1 cellular context compared by ENCODE assay signal in genomic region chr16:2039286-2040030, GRCh38.
A peak's percentile ranks its signal among the peaks of the same experiment; 100 is the strongest.
TF ChIP-seq lines count a peak whose summit lies in the region.

No MANE protein-coding gene starts in this region.

TF ChIP-seq in HepG2, 621 proteins besides CTCF, POLR2A, EP300 and RAD21 (continued from another document and continues in another):
- TF ChIP-seq, protein P1, sequence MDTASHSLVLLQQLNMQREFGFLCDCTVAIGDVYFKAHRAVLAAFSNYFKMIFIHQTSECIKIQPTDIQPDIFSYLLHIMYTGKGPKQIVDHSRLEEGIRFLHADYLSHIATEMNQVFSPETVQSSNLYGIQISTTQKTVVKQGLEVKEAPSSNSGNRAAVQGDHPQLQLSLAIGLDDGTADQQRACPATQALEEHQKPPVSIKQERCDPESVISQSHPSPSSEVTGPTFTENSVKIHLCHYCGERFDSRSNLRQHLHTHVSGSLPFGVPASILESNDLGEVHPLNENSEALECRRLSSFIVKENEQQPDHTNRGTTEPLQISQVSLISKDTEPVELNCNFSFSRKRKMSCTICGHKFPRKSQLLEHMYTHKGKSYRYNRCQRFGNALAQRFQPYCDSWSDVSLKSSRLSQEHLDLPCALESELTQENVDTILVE (CRISPR knock-in tag; IDR thresholded peaks at IDR 0.05), result peak; percentile 50; the same call in 1 of the 2 replicates
- TF ChIP-seq ZNF772 (CRISPR knock-in tag; IDR thresholded peaks at IDR 0.05) (peak; percentile 83), ZNF503 (CRISPR knock-in tag; IDR thresholded peaks at IDR 0.05) (peak; percentile 50; the same call in 1 of the 2 replicates), AGO1 (IDR thresholded peaks at IDR 0.05; ENCODE audit: low read depth, low read length, poor library complexity, severe bottlenecking) (peak; percentile 94), CBX5 (CRISPR knock-in tag; IDR thresholded peaks at IDR 0.05; ENCODE audit: borderline replicate concordance) (no peak), ARID5B (CRISPR knock-in tag; IDR thresholded peaks at IDR 0.05) (peak; percentile 81), KDM2A (CRISPR knock-in tag; IDR thresholded peaks at IDR 0.05; ENCODE audit: borderline replicate concordance, low read depth) (peak; percentile 79), ZFP62 (CRISPR knock-in tag; IDR thresholded peaks at IDR 0.05) (no peak), ZFP1 (CRISPR knock-in tag; IDR thresholded peaks at IDR 0.05) (peak; percentile 41; the same call in 1 of the 2 replicates), ZNF264 (CRISPR knock-in tag; IDR thresholded peaks at IDR 0.05) (0 out of 2 replicates have a peak, but pooled peaks have one; percentile 27), ZMAT3 (CRISPR knock-in tag; conservative IDR thresholded peaks at IDR 0.05) (peak; percentile 80), SYNCRIP (IDR thresholded peaks at IDR 0.05; ENCODE audit: insufficient read depth, low read depth, low read length) (no peak), RAD51 (IDR thresholded peaks at IDR 0.05; ENCODE audit: borderline replicate concordance) (no peak), ZFP37 (CRISPR knock-in tag; IDR thresholded peaks at IDR 0.05; ENCODE audit: borderline replicate concordance) (no peak; the same call in none of the 2 replicates), WIZ (CRISPR knock-in tag; IDR thresholded peaks at IDR 0.05) (no peak), PHF21A (CRISPR knock-in tag; IDR thresholded peaks at IDR 0.05) (peak; percentile 94), ZNF777 (CRISPR knock-in tag; IDR thresholded peaks at IDR 0.05) (peak; percentile 59), ARID4A (CRISPR knock-in tag; IDR thresholded peaks at IDR 0.05; ENCODE audit: borderline replicate concordance) (peak; percentile 82), MAFK (conservative IDR thresholded peaks at IDR 0.05 in 1 of 2, IDR thresholded peaks at IDR 0.05 in 1 of 2; ENCODE audit: low read length in 2 of 2) (no peak), NFE2 (CRISPR knock-in tag; IDR thresholded peaks at IDR 0.05) (no peak), HNRNPL (IDR thresholded peaks at IDR 0.05; ENCODE audit: low read depth, low read length) (peak; percentile 100), ZNF460 (CRISPR knock-in tag; IDR thresholded peaks at IDR 0.05; ENCODE audit: borderline replicate concordance) (no peak; the same call in 1 of the 2 replicates), THAP7 (CRISPR knock-in tag; IDR thresholded peaks at IDR 0.05) (0 out of 2 replicates have a peak, but pooled peaks have one; percentile 35), HNF4G (IDR thresholded peaks at IDR 0.05; ENCODE audit: borderline replicate concordance, low read depth, low read length) (peak; percentile 56; the same call in 1 of the 2 replicates), HNF4G (CRISPR knock-in tag; IDR thresholded peaks at IDR 0.05; ENCODE audit: borderline replicate concordance, low read depth) (no peak; the same call in 1 of the 2 replicates)
- TF ChIP-seq, protein P2, sequence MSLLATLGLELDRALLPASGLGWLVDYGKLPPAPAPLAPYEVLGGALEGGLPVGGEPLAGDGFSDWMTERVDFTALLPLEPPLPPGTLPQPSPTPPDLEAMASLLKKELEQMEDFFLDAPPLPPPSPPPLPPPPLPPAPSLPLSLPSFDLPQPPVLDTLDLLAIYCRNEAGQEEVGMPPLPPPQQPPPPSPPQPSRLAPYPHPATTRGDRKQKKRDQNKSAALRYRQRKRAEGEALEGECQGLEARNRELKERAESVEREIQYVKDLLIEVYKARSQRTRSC (CRISPR knock-in tag; IDR thresholded peaks at IDR 0.05; ENCODE audit: low read depth), result no peak
- TF ChIP-seq, protein P3, sequence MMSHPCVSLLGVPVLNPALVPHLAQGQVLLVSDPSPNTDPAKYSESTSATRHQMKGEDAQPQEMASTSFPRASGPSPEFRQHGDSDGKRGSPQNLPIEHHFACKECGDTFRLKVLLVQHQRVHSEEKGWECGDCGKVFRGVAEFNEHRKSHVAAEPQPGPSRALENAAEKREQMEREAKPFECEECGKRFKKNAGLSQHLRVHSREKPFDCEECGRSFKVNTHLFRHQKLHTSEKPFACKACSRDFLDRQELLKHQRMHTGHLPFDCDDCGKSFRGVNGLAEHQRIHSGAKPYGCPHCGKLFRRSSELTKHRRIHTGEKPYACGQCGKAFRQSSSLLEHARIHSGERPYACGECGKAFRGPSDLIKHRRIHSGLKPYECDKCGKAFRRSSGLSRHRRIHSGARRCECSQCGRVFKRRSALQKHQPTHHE (CRISPR knock-in tag; IDR thresholded peaks at IDR 0.05; ENCODE audit: borderline replicate concordance), result no peak
- TF ChIP-seq, protein P4, sequence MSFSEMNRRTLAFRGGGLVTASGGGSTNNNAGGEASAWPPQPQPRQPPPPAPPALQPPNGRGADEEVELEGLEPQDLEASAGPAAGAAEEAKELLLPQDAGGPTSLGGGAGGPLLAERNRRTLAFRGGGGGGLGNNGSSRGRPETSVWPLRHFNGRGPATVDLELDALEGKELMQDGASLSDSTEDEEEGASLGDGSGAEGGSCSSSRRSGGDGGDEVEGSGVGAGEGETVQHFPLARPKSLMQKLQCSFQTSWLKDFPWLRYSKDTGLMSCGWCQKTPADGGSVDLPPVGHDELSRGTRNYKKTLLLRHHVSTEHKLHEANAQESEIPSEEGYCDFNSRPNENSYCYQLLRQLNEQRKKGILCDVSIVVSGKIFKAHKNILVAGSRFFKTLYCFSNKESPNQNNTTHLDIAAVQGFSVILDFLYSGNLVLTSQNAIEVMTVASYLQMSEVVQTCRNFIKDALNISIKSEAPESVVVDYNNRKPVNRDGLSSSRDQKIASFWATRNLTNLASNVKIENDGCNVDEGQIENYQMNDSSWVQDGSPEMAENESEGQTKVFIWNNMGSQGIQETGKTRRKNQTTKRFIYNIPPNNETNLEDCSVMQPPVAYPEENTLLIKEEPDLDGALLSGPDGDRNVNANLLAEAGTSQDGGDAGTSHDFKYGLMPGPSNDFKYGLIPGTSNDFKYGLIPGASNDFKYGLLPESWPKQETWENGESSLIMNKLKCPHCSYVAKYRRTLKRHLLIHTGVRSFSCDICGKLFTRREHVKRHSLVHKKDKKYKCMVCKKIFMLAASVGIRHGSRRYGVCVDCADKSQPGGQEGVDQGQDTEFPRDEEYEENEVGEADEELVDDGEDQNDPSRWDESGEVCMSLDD (CRISPR knock-in tag; IDR thresholded peaks at IDR 0.05; ENCODE audit: borderline replicate concordance), result peak; percentile 56; the same call in 1 of the 2 replicates
- TF ChIP-seq, protein P5, sequence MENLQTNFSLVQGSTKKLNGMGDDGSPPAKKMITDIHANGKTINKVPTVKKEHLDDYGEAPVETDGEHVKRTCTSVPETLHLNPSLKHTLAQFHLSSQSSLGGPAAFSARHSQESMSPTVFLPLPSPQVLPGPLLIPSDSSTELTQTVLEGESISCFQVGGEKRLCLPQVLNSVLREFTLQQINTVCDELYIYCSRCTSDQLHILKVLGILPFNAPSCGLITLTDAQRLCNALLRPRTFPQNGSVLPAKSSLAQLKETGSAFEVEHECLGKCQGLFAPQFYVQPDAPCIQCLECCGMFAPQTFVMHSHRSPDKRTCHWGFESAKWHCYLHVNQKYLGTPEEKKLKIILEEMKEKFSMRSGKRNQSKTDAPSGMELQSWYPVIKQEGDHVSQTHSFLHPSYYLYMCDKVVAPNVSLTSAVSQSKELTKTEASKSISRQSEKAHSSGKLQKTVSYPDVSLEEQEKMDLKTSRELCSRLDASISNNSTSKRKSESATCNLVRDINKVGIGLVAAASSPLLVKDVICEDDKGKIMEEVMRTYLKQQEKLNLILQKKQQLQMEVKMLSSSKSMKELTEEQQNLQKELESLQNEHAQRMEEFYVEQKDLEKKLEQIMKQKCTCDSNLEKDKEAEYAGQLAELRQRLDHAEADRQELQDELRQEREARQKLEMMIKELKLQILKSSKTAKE (CRISPR knock-in tag; IDR thresholded peaks at IDR 0.05; ENCODE audit: borderline replicate concordance), result peak; percentile 97
